8 cellular contexts compared by ENCODE assay signal in genomic region chr7:88219781-88220747, GRCh38. TPM values are rescaled to one million over a fixed set of nuclear protein-coding genes. Genes with fewer than 3 reads are reported as not detected.
DNase-seq lines count a peak whose midpoint lies in the region; ATAC-seq and TF ChIP-seq lines count a peak whose summit lies in the region.

A gene with protein sequence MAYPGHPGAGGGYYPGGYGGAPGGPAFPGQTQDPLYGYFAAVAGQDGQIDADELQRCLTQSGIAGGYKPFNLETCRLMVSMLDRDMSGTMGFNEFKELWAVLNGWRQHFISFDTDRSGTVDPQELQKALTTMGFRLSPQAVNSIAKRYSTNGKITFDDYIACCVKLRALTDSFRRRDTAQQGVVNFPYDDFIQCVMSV (minus strand): TSS chr7:88220038. CDS start chr7:88220026, 12 bp downstream.

- TF ChIP-seq POLR2A in HCT116 (IDR thresholded peaks at IDR 0.05; ENCODE audit: borderline replicate concordance, extremely low read depth, insufficient read depth, insufficient read length) = peak; percentile 62
- TF ChIP-seq POLR2A in testis (IDR thresholded peaks at IDR 0.05) = no peak

- peaks cover 30% of the 10 kb centered on the region for H3K4me1 Mint-ChIP-seq in activated naive CD4-positive, alpha-beta T cell treated with anti-CD3 and anti-CD28 coated beads, Interleukin-2, amount 10 ng/mL, durations not matched to agents 7 days and 5 days

- H3K4me2 ChIP-seq in HCT116 (ENCODE audit: low read length) (peak within 1 kb of the TSS; percentile 81), MM.1S (ENCODE audit: low read depth, low read length) (peak within 1 kb of the TSS; percentile 90), osteoblast (ENCODE audit: insufficient read depth, low read length) (peak within 1 kb of the TSS; percentile 99)

- peak; percentile 61 for DNase-seq in HCT116 (ENCODE audit: low read depth, low spot score)
- peak; percentile 90 for DNase-seq in MM.1S
- peak; percentile 44 for DNase-seq in SK-N-MC (ENCODE audit: low read depth, low spot score)
- peak; percentile 92 for DNase-seq in activated naive CD4-positive, alpha-beta T cell treated with anti-CD3 and anti-CD28 coated beads, Interleukin-2, amount 10 ng/mL, durations not matched to agents 7 days and 5 days
- peak; percentile 87 for DNase-seq in globus pallidus (ENCODE audit: low spot score)
- DNase-seq in osteoblast (ENCODE audit: insufficient read length, low spot score, missing footprints) = peak; percentile 97
- DNase-seq in testis = peak; percentile 87

- H3K27me3 Mint-ChIP-seq in activated naive CD4-positive, alpha-beta T cell treated with anti-CD3 and anti-CD28 coated beads, Interleukin-2, amount 10 ng/mL, durations not matched to agents 7 days and 5 days = peaks cover 3% of the 10 kb centered on the region

- H3K36me3 Mint-ChIP-seq in activated naive CD4-positive, alpha-beta T cell treated with anti-CD3 and anti-CD28 coated beads, Interleukin-2, amount 10 ng/mL, durations not matched to agents 7 days and 5 days = peaks cover 12% of the 10 kb centered on the region

- H3K9ac ChIP-seq in HCT116 (ENCODE audit: low read length) = peak within 1 kb of the TSS; percentile 85
- peak within 1 kb of the TSS; percentile 66 for H3K9ac ChIP-seq in MM.1S (ENCODE audit: low read length)
- peak within 1 kb of the TSS; percentile 95 for H3K9ac ChIP-seq in SK-N-MC (ENCODE audit: insufficient read length)

- peaks cover 11 to 34% of the 10 kb centered on the region in 2 experiments for H3K4me1 ChIP-seq in HCT116 (ENCODE audit: control insufficient read depth in 1 of 2, insufficient read depth in 2 of 2, low read length in 2 of 2)
- peaks cover 22% of the 10 kb centered on the region for H3K4me1 ChIP-seq in MM.1S (ENCODE audit: low read length)
- peaks cover 22% of the 10 kb centered on the region for H3K4me1 ChIP-seq in osteoblast (ENCODE audit: insufficient read depth, low read length)
- H3K4me1 ChIP-seq in testis = peaks cover 4% of the 10 kb centered on the region

- POLR2A ChIA-PET in HCT116 (lab: Charles Lee) = interaction anchor here (0.7 to 1.1 kb wide), 3 partner anchors 10 to 64 kb away, joined by 3 read pairs; no protein-coding TSS in a partner anchor

- H3K27ac ChIP-seq in HCT116 (ENCODE audit: low read depth, low read length) (peak within 1 kb of the TSS; percentile 71), MM.1S (ENCODE audit: low read length) (peak within 1 kb of the TSS; percentile 63), SK-N-MC (peak within 1 kb of the TSS; percentile 89), osteoblast (ENCODE audit: low read depth, low read length) (peak within 1 kb of the TSS; percentile 97), testis (peak within 1 kb of the TSS; percentile 77 to 88)

- H4K20me1 ChIP-seq in HCT116 (ENCODE audit: insufficient read depth) (no peaks in the 10 kb centered on the region), MM.1S (ENCODE audit: insufficient read depth, low read length) (no peaks in the 10 kb centered on the region), osteoblast (ENCODE audit: insufficient read depth, low read length) (peaks cover 18% of the 10 kb centered on the region)

- peak within 1 kb of the TSS; percentile 82 for H3K4me3 ChIP-seq in GM08714 (ENCODE audit: low read length)
- peak within 1 kb of the TSS; percentile 61 to 82 for H3K4me3 ChIP-seq in HCT116 (replicated peaks in 1 of 2; ENCODE audit: low read depth in 1 of 2, low read length in 2 of 2)
- H3K4me3 ChIP-seq in MM.1S (ENCODE audit: low read length) = peak within 1 kb of the TSS; percentile 69
- H3K4me3 ChIP-seq in SK-N-MC = peak within 1 kb of the TSS; percentile 99
- peak within 1 kb of the TSS; percentile 88 for H3K4me3 ChIP-seq in osteoblast (ENCODE audit: insufficient read depth, low read length)
- H3K4me3 ChIP-seq in testis = peak within 1 kb of the TSS; percentile 76 to 86

- H3F3A ChIP-seq in MM.1S (ENCODE audit: insufficient read depth, low read length) = peaks cover 23% of the 10 kb centered on the region

- H3K79me2 ChIP-seq in HCT116 (ENCODE audit: insufficient read depth, low read length) = peaks cover 27% of the 10 kb centered on the region
- peaks cover 12% of the 10 kb centered on the region for H3K79me2 ChIP-seq in MM.1S (ENCODE audit: low read length)
- H3K79me2 ChIP-seq in osteoblast (ENCODE audit: insufficient read depth, low read length) = peaks cover 37% of the 10 kb centered on the region

- 0 to 1% methylated on average over 36 to 56 of the region's 75 CpGs for WGBS in testis, 2 donors

- H2AFZ ChIP-seq in HCT116 (ENCODE audit: low read depth, low read length, poor library complexity, severe bottlenecking) (peak within 1 kb of the TSS; percentile 74), MM.1S (ENCODE audit: low read length) (peak within 1 kb of the TSS; percentile 63), osteoblast (ENCODE audit: low read length) (peak within 1 kb of the TSS; percentile 93)

- peak in 2 of 3 experiments; percentile 47 to 69; a peak in 4 of 6 replicates for TF ChIP-seq CTCF in HCT116 (IDR thresholded peaks at IDR 0.05 in 2 of 3, conservative IDR thresholded peaks at IDR 0.05 in 1 of 3; ENCODE audit: borderline replicate concordance in 1 of 3, insufficient read depth in 1 of 3, low read depth in 2 of 3, low read length in 2 of 3)
- peak; percentile 64 for TF ChIP-seq CTCF in MM.1S (IDR thresholded peaks at IDR 0.05; ENCODE audit: low read length)
- TF ChIP-seq CTCF in osteoblast (IDR thresholded peaks at IDR 0.05; ENCODE audit: extremely low read depth, low read depth, low read length) = peak; percentile 45
- TF ChIP-seq CTCF in testis (IDR thresholded peaks at IDR 0.05) = peak; percentile 72 to 88 (median 83)

- CTCF ChIA-PET in HCT116 (lab: Charles Lee) = interaction anchor here (0.7 to 1.3 kb wide), 3 partner anchors 9 to 109 kb away, joined by 3 to 5 read pairs (median 4); no protein-coding TSS in a partner anchor
- CTCF ChIA-PET in activated naive CD4-positive, alpha-beta T cell treated with anti-CD3 and anti-CD28 coated beads, Interleukin-2, amount 10 ng/mL, durations not matched to agents 7 days and 5 days (lab: Charles Lee) = interaction anchor here (0.8 to 1.4 kb wide), 2 partner anchors 16 to 21 kb away, joined by 3 read pairs; no protein-coding TSS in a partner anchor

- H3K4me3 Mint-ChIP-seq in activated naive CD4-positive, alpha-beta T cell treated with anti-CD3 and anti-CD28 coated beads, Interleukin-2, amount 10 ng/mL, durations not matched to agents 7 days and 5 days = peak within 1 kb of the TSS; percentile 76

- H3K9me3 ChIP-seq in HCT116 (ENCODE audit: control insufficient read depth in 1 of 2, insufficient read depth in 1 of 2, low read depth in 1 of 2, low read length in 2 of 2) (no peaks in the 10 kb centered on the region), MM.1S (replicated peaks; ENCODE audit: insufficient read depth, low read length) (no peaks in the 10 kb centered on the region), SK-N-MC (ENCODE audit: low read depth, low read length) (no peaks in the 10 kb centered on the region), osteoblast (ENCODE audit: low read depth, low read length) (no peaks in the 10 kb centered on the region), testis (no peaks in the 10 kb centered on the region)

- H3K36me3 ChIP-seq in HCT116 (ENCODE audit: control insufficient read depth in 1 of 2, insufficient read depth in 2 of 2, low read length in 2 of 2) (peaks cover 2 to 4% of the 10 kb centered on the region in 2 experiments; a peak in 1 of 4 replicates), MM.1S (replicated peaks; ENCODE audit: insufficient read depth, low read length) (no peaks in the 10 kb centered on the region), SK-N-MC (ENCODE audit: insufficient read depth, low read length) (peaks cover 15% of the 10 kb centered on the region), osteoblast (ENCODE audit: insufficient read depth, low read length) (peaks cover 16% of the 10 kb centered on the region), testis (ENCODE audit: low read depth, missing control alignments) (no peaks in the 10 kb centered on the region)

- H3K27me3 ChIP-seq in HCT116 (ENCODE audit: insufficient read depth, low read length) (no peaks in the 10 kb centered on the region), MM.1S (replicated peaks; ENCODE audit: insufficient read depth, low read length) (no peaks in the 10 kb centered on the region), osteoblast (ENCODE audit: insufficient read depth, low read length) (no peaks in the 10 kb centered on the region), testis (no peaks in the 10 kb centered on the region)

- peak; percentile 96 for ATAC-seq in HCT116

- RAD21 ChIA-PET in HCT116 (lab: Charles Lee; ENCODE audit: low non-redundant PET in 1 of 2, low total read pairs in 2 of 2, uncharacterized antibody in 2 of 2, unreplicated experiment in 2 of 2) = no interaction called here

- BruUV-seq in HCT116 (replicated peaks; lab: Mats Ljungman, UMichigan) = TSS peak; percentile 67

- no peaks in the 10 kb centered on the region for H3K9me2 ChIP-seq in HCT116 (ENCODE audit: insufficient read depth)
- H3K9me2 ChIP-seq in MM.1S (replicated peaks; ENCODE audit: insufficient read depth, low read length) = no peaks in the 10 kb centered on the region

- intact Hi-C loops in HCT116 (cut with micrococcal nuclease) (no loop called here), testis (cut with DNase I; ENCODE audit: low total_unique reads) (no loop called here)

- peak within 1 kb of the TSS; percentile 94 for H3K27ac Mint-ChIP-seq in activated naive CD4-positive, alpha-beta T cell treated with anti-CD3 and anti-CD28 coated beads, Interleukin-2, amount 10 ng/mL, durations not matched to agents 7 days and 5 days

- no peaks in the 10 kb centered on the region for H3K9me3 Mint-ChIP-seq in activated naive CD4-positive, alpha-beta T cell treated with anti-CD3 and anti-CD28 coated beads, Interleukin-2, amount 10 ng/mL, durations not matched to agents 7 days and 5 days

- TF ChIP-seq RAD21 in HCT116 (IDR thresholded peaks at IDR 0.05; ENCODE audit: low read depth) = no peak

TF ChIP-seq in HCT116, 20 proteins besides CTCF, POLR2A, EP300 and RAD21 (continues in another document):
- TF ChIP-seq YY1 (IDR thresholded peaks at IDR 0.05; ENCODE audit: extremely low read depth, insufficient replicate concordance, low read depth, low read length) (peak; percentile 79), FOSL1 (IDR thresholded peaks at IDR 0.05; ENCODE audit: low read depth) (no peak), ELF1 (IDR thresholded peaks at IDR 0.05; ENCODE audit: borderline replicate concordance, low read depth) (no peak), TCF7L2 (IDR thresholded peaks at IDR 0.05; ENCODE audit: borderline replicate concordance, extremely low read depth, insufficient read depth, insufficient read length) (peak; percentile 39), ZFX (IDR thresholded peaks at IDR 0.05) (peak; percentile 95), ATF3 (IDR thresholded peaks at IDR 0.05) (no peak), POLR2AphosphoS5 (IDR thresholded peaks at IDR 0.05; ENCODE audit: low read depth, low read length) (peak; percentile 94)

RNA-seq across cellular contexts. Expression of the gene that starts here (rescaled TPM):
- 114 TPM for total RNA-seq in HCT116 (2021; ENCODE audit: unreplicated experiment)
- polyA plus RNA-seq in HCT116 (2012) = 96.5 and 135 TPM in 2 replicates
- total RNA-seq in osteoblast = 66.3 and 77.1 TPM in 2 replicates
- 10 to 100 TPM; 53.1 to 67.8 TPM for total RNA-seq in testis
- 96.1 TPM for polyA plus RNA-seq in testis (ENCODE audit: insufficient read depth, low read depth, low replicate concordance)

Comparison
In these comparisons a context has a peak if more than half of its experiments do, and no peak if none do; other contexts are left out.
1. Peak in every context shown above with its lines: DNase-seq, ATAC-seq, H3K4me3 ChIP-seq and H3K27ac ChIP-seq.
2. DNase-seq: peak in every context shown above with its lines; median percentile 97 in osteoblast; 92 in activated naive CD4-positive, alpha-beta T cell treated with anti-CD3 and anti-CD28 coated beads, Interleukin-2, amount 10 ng/mL, durations not matched to agents 7 days and 5 days; 90 in MM.1S; 87 in globus pallidus; 87 in testis; 61 in HCT116; 44 in SK-N-MC.